ENCODE assay signal across 1 cellular context in genomic region chr7:44700322-44700721, GRCh38.
TF ChIP-seq lines count a peak whose summit lies in the region.

No MANE protein-coding gene starts in this region.

TF ChIP-seq in SK-N-SH, 30 proteins besides CTCF, POLR2A, EP300 and RAD21 (continued from another document):
- TF ChIP-seq, protein P1, sequence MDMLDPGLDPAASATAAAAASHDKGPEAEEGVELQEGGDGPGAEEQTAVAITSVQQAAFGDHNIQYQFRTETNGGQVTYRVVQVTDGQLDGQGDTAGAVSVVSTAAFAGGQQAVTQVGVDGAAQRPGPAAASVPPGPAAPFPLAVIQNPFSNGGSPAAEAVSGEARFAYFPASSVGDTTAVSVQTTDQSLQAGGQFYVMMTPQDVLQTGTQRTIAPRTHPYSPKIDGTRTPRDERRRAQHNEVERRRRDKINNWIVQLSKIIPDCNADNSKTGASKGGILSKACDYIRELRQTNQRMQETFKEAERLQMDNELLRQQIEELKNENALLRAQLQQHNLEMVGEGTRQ (IDR thresholded peaks at IDR 0.05; ENCODE audit: borderline replicate concordance, low read depth, low read length) = no peak
- TF ChIP-seq GATA2 (CRISPR knock-in tag; IDR thresholded peaks at IDR 0.05) (no peak), FOSL2 (IDR thresholded peaks at IDR 0.05; ENCODE audit: borderline replicate concordance, low read depth) (no peak), EZH2phosphoT487 (IDR thresholded peaks at IDR 0.05; ENCODE audit: borderline replicate concordance, low read depth) (no peak), JUND (IDR thresholded peaks at IDR 0.05) (no peak), TAF1 (IDR thresholded peaks at IDR 0.05; ENCODE audit: borderline replicate concordance, low read depth, low read length) (no peak), RFX5 (IDR thresholded peaks at IDR 0.05; ENCODE audit: low read length) (no peak)
